ENCODE assay signal across 8 cellular contexts in the genomic region with DNA sequence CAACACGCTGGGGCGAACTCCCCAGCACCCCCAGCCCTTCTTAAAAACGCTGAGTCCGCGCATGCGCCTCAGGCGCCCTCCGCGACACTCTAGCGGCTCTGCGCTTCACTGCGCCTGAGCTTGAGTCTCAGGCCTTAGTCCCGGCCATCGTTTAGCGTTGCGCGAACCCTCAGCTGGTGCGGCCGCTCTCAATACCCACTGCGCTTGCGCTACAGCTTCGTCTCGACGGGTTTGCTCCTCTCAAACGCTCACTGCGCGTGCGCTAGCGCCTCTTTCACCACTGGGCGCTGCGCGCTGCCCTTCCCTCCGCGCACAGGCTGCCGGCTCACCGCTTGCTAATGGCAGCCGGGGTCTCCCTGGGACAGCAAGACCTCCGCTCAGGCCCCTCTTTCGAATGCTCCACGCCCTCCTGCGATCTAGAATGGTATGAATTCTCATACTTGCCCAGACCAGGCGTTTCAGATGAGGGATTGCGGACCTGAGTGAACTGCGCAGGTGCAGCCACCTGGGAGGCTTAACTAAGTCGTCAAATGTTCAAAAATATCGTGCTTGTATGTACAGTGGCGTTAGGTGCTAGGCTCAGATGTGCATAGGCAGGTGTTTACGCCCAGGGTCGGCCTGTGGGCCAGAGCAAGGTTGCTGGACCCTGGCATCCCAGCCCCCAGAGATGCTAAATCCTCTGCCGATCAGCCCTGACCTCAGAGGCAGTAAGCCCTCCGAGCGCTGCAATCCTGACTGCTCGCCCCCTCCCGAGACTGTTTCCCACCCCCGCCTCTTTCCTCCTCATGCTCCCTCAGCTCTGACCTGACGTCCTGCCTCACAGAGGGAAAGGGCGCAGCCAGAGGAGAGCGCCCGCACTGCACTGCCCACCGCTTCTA. TPM values are rescaled to one million over a fixed set of nuclear protein-coding genes. Genes with fewer than 3 reads are reported as not detected.
DNase-seq lines count a peak whose midpoint lies in the region; ATAC-seq and TF ChIP-seq lines count a peak whose summit lies in the region.

A gene with protein sequence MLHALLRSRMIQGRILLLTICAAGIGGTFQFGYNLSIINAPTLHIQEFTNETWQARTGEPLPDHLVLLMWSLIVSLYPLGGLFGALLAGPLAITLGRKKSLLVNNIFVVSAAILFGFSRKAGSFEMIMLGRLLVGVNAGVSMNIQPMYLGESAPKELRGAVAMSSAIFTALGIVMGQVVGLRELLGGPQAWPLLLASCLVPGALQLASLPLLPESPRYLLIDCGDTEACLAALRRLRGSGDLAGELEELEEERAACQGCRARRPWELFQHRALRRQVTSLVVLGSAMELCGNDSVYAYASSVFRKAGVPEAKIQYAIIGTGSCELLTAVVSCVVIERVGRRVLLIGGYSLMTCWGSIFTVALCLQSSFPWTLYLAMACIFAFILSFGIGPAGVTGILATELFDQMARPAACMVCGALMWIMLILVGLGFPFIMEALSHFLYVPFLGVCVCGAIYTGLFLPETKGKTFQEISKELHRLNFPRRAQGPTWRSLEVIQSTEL (plus strand): TSS at position 270 of the 878 bp plus-strand sequence. CDS start 125 bp downstream, at position 395.

- intact Hi-C loops in PC-9 (cut with micrococcal nuclease; ENCODE audit: unreplicated experiment) = loop anchor here (5.0 kb wide), 1 partner anchor 91 kb away; a partner anchor contains a TSS

- peak; percentile 79 for ATAC-seq in GM21717 (IDR thresholded peaks at IDR 0.05; ENCODE audit: unreplicated experiment)
- ATAC-seq in esophagus mucosa = peak; percentile 97

- TF ChIP-seq CTCF in PC-9 (conservative IDR thresholded peaks at IDR 0.05) = no peak

- no peaks in the 10 kb centered on the region for H4K20me1 ChIP-seq in PC-9 (ENCODE audit: insufficient read depth)

- peak within 1 kb of the TSS; percentile 86 for H2AFZ ChIP-seq in PC-9

- H3K9me3 ChIP-seq in PC-9 (ENCODE audit: insufficient read depth, low read depth) (no peaks in the 10 kb centered on the region), muscle layer of colon (ENCODE audit: low read length) (no peaks in the 10 kb centered on the region)

- H3K9me2 ChIP-seq in PC-9 (ENCODE audit: insufficient read depth) = no peaks in the 10 kb centered on the region

- H3K36me3 ChIP-seq in PC-9 (ENCODE audit: low read depth) = no peaks in the 10 kb centered on the region
- H3K36me3 ChIP-seq in muscle layer of colon (ENCODE audit: insufficient read depth, low read length) = peaks cover under 1% of the 10 kb centered on the region

- peaks cover 20% of the 10 kb centered on the region for H3K79me2 ChIP-seq in PC-9 (ENCODE audit: low read depth)

- peaks cover 10% of the 10 kb centered on the region; the same call in 1 of the 2 replicates for H3K4me1 ChIP-seq in PC-9 (replicated peaks; ENCODE audit: insufficient read depth)
- peaks cover 15% of the 10 kb centered on the region for H3K4me1 ChIP-seq in muscle layer of colon (ENCODE audit: insufficient read depth, low read length)

- H3F3A ChIP-seq in PC-9 (ENCODE audit: insufficient read depth, low read depth) = peaks cover 15% of the 10 kb centered on the region; the same call in 1 of the 2 replicates

- no peaks in the 10 kb centered on the region for H3K27me3 ChIP-seq in PC-9 (ENCODE audit: insufficient read depth, low read depth)
- H3K27me3 ChIP-seq in muscle layer of colon (ENCODE audit: control insufficient read depth in 1 of 2, insufficient read depth in 2 of 2, low read length in 2 of 2) = no peaks in the 10 kb centered on the region

- in situ Hi-C loops in KBM-7 (cut with MboI; ENCODE audit: low pct_unique_long_range_greater_than_20kb, low sequenced_read_pairs) = no loop called here

- POLR2A ChIA-PET in PC-9 (lab: Charles Lee; ENCODE audit: unreplicated experiment) = interaction anchor here (0.8 to 1.0 kb wide), 3 partner anchors 21 to 107 kb away, joined by 4 to 8 read pairs (median 6); a partner anchor contains a TSS

- DNase-seq in DMS79 (lab: John Stamatoyannopoulos, UW) = peak; percentile 83
- peak; percentile 96 for DNase-seq in KBM-7
- DNase-seq in PC-9 = peak; percentile 88 to 89
- DNase-seq in activated T-cell treated with anti-CD3 and anti-CD28 coated beads, Interleukin-2, amount 50 U/mL, for 48 hours = peak; percentile 95 to 96
- peak; percentile 84 to 86 for DNase-seq in stimulated activated CD8-positive, alpha-beta memory T cell treated with anti-CD3 and anti-CD28 coated beads, Interleukin-7, amount 100 ng/mL, for 1 hour (ENCODE audit: low read depth in 2 of 2)

- peak within 1 kb of the TSS; percentile 89 for H3K9ac ChIP-seq in muscle layer of colon (ENCODE audit: low read length)

- H3K27ac ChIP-seq in PC-9 (peak within 1 kb of the TSS; percentile 86), muscle layer of colon (ENCODE audit: low read depth, low read length) (peak within 1 kb of the TSS; percentile 96)

- BruUV-seq in PC-9 (replicated peaks; lab: Mats Ljungman, UMichigan) = TSS peak; percentile 38

- H3K4me2 ChIP-seq in PC-9 = peak within 1 kb of the TSS; percentile 80

- H3K4me3 ChIP-seq in PC-9 (peak within 1 kb of the TSS; percentile 77), muscle layer of colon (ENCODE audit: low read depth in 1 of 2, low read length in 2 of 2) (peak within 1 kb of the TSS; percentile 51 to 94)

- CTCF ChIA-PET in PC-9 (lab: Charles Lee) = interaction anchor here (0.6 to 1.3 kb wide), 5 partner anchors 85 to 1930 kb away, joined by 3 to 9 read pairs (median 4); a partner anchor contains a TSS

RNA-seq across cellular contexts. Expression of the gene that starts here (rescaled TPM):
- total RNA-seq in PC-9 (2021) (24.0 and 26.9 TPM in 2 replicates), esophagus mucosa (1.2 TPM)

Comparison
In these comparisons a context has a peak if more than half of its experiments do, and no peak if none do; other contexts are left out.
1. Peak in every context shown above with its lines: DNase-seq, ATAC-seq, H3K4me3 ChIP-seq and H3K27ac ChIP-seq.
2. RNA of the gene that starts here (total RNA-seq): 24.0 to 26.9 TPM in PC-9; 1.2 TPM in esophagus mucosa (single experiment); every median in the first group is over 10 times any median in the second.